Comparison of ENCODE assay signal across 9 cellular contexts in genomic region chr1:78045600-78045849, GRCh38. TPM values are rescaled to one million over a fixed set of nuclear protein-coding genes. Genes with fewer than 3 reads are reported as not detected.
DNase-seq lines count a peak whose midpoint lies in the region; ATAC-seq and TF ChIP-seq lines count a peak whose summit lies in the region.
"Had no signal": no experiment of that assay in that cellular context is flagged by ENCODE, and none has a peak within 500 bp of the region (broad histone marks: within the 10 kb centered on the region; RNA-seq: fewer than 3 reads in every experiment).

No MANE protein-coding gene starts in this region.

- peaks cover 70% of the 10 kb centered on the region for H3K27me3 Mint-ChIP-seq in CD4-positive, CD25-positive, alpha-beta regulatory T cell
- H3K27me3 Mint-ChIP-seq in T-cell = peaks cover 44 to 49% of the 10 kb centered on the region in 2 donors

- no peak overlapping the region for H3K27ac Mint-ChIP-seq in CD4-positive, CD25-positive, alpha-beta regulatory T cell
- no peak overlapping the region for H3K27ac Mint-ChIP-seq in T-cell

- DNase-seq in CD4-positive, CD25-positive, alpha-beta regulatory T cell = no peak
- DNase-seq in T-cell (no peak), fibroblast of mammary gland (ENCODE audit: low read depth) (peak; percentile 27), osteoblast (ENCODE audit: insufficient read length, low spot score, missing footprints) (no peak), RWPE1 (ENCODE audit: low spot score) (no peak), HT-29 (ENCODE audit: low spot score) (no peak), GM10266 (ENCODE audit: extremely low spot score) (no peak)
- DNase-seq: NCI-H226 had no signal

- H3K9me3 ChIP-seq in CD4-positive, CD25-positive, alpha-beta regulatory T cell (ENCODE audit: control insufficient read depth in 2 of 2, low read length in 2 of 2) = no peaks in the 10 kb centered on the region
- H3K9me3 ChIP-seq in osteoblast (ENCODE audit: low read depth, low read length) = no peaks in the 10 kb centered on the region

- H2AFZ ChIP-seq in osteoblast (ENCODE audit: low read length) = peak overlapping the region; percentile 60

- H3K27me3 ChIP-seq in CD4-positive, CD25-positive, alpha-beta regulatory T cell (ENCODE audit: control insufficient read depth, insufficient read depth, low read length) = peaks cover 36% of the 10 kb centered on the region
- peaks cover 5% of the 10 kb centered on the region for H3K27me3 ChIP-seq in osteoblast (ENCODE audit: insufficient read depth, low read length)

- H3K4me1 ChIP-seq in CD4-positive, CD25-positive, alpha-beta regulatory T cell (ENCODE audit: control insufficient read depth, insufficient read depth, low read length, poor library complexity, severe bottlenecking) = peaks cover 15% of the 10 kb centered on the region
- peaks cover 5% of the 10 kb centered on the region for H3K4me1 ChIP-seq in osteoblast (ENCODE audit: insufficient read depth, low read length)

- H3K79me2 ChIP-seq in osteoblast (ENCODE audit: insufficient read depth, low read length) = no peaks in the 10 kb centered on the region

- H3K36me3 ChIP-seq in CD4-positive, CD25-positive, alpha-beta regulatory T cell (ENCODE audit: control insufficient read depth, insufficient read depth, low read length) = no peaks in the 10 kb centered on the region
- no peaks in the 10 kb centered on the region for H3K36me3 ChIP-seq in osteoblast (ENCODE audit: insufficient read depth, low read length)

- H3K4me3 Mint-ChIP-seq in CD4-positive, CD25-positive, alpha-beta regulatory T cell = peak overlapping the region; percentile 53 to 78 (median 56)
- peak overlapping the region; percentile 71 to 80 (median 75) for H3K4me3 Mint-ChIP-seq in T-cell

- peak overlapping the region; percentile 85 for H3K4me2 ChIP-seq in osteoblast (ENCODE audit: insufficient read depth, low read length)

- H3K4me1 Mint-ChIP-seq in CD4-positive, CD25-positive, alpha-beta regulatory T cell = peaks cover 5 to 24% (median 13%) of the 10 kb centered on the region in 4 donors
- peaks cover 19 to 29% (median 24%) of the 10 kb centered on the region in 3 donors for H3K4me1 Mint-ChIP-seq in T-cell

- CTCF ChIA-PET in T-cell (lab: Charles Lee) = interaction anchor here in 1 of 2 donors (1.0 kb wide), 1 partner anchor 41 kb away, joined by 3 read pairs; the partner anchor contains the start of gene DNAJB4
- CTCF ChIA-PET in RWPE1 (lab: Yijun Ruan, JAX) = interaction anchor here (0.9 kb wide), 1 partner anchor 55 kb away, joined by 4 read pairs; no protein-coding TSS in a partner anchor

- H3K27ac ChIP-seq in CD4-positive, CD25-positive, alpha-beta regulatory T cell (ENCODE audit: insufficient read depth, low read length, poor library complexity, severe bottlenecking) = no peak overlapping the region
- no peak overlapping the region for H3K27ac ChIP-seq in osteoblast (ENCODE audit: low read depth, low read length)
- no peak overlapping the region for H3K27ac ChIP-seq in RWPE1

- peak overlapping the region; percentile 56 for H3K4me3 ChIP-seq in CD4-positive, CD25-positive, alpha-beta regulatory T cell (ENCODE audit: low read depth, low read length)
- H3K4me3 ChIP-seq in fibroblast of mammary gland (ENCODE audit: control insufficient read depth, low read depth, low read length) (peak overlapping the region; percentile 46), osteoblast (ENCODE audit: insufficient read depth, low read length) (peak overlapping the region; percentile 69)

- POLR2A ChIA-PET in T-cell (lab: Charles Lee) = no interaction called here
- POLR2A ChIA-PET in RWPE1 (lab: Yijun Ruan, JAX; ENCODE audit: low non-redundant PET) = no interaction called here

- no peak for ATAC-seq in CD4-positive, CD25-positive, alpha-beta regulatory T cell (ENCODE audit: low read depth in 2 of 2)
- ATAC-seq in T-cell (replicated peaks in 1 of 4) (no peak), GM18867 (IDR thresholded peaks at IDR 0.05; ENCODE audit: unreplicated experiment) (no peak)

- no peaks in the 10 kb centered on the region for H4K20me1 ChIP-seq in osteoblast (ENCODE audit: insufficient read depth, low read length)

- TF ChIP-seq CTCF in fibroblast of mammary gland (conservative IDR thresholded peaks at IDR 0.05; ENCODE audit: control insufficient read depth, insufficient read depth, low read depth, low read length) = no peak
- no peak for TF ChIP-seq CTCF in osteoblast (IDR thresholded peaks at IDR 0.05; ENCODE audit: extremely low read depth, low read depth, low read length)
- no peak for TF ChIP-seq CTCF in RWPE1 (conservative IDR thresholded peaks at IDR 0.05; ENCODE audit: low read depth)
- TF ChIP-seq CTCF in GM10266 (IDR thresholded peaks at IDR 0.05; ENCODE audit: control insufficient read depth, insufficient read depth, low read depth, missing control alignments) = no peak

- H3K36me3 Mint-ChIP-seq in CD4-positive, CD25-positive, alpha-beta regulatory T cell = no peaks in the 10 kb centered on the region
- H3K36me3 Mint-ChIP-seq in T-cell = no peaks in the 10 kb centered on the region

- peaks cover 0 to 3% (median 0%) of the 10 kb centered on the region in 7 donors for H3K9me3 Mint-ChIP-seq in CD4-positive, CD25-positive, alpha-beta regulatory T cell
- no peaks in the 10 kb centered on the region for H3K9me3 Mint-ChIP-seq in T-cell

RNA-seq across cellular contexts. Expression of gene GIPC2, which starts 0.2 kb away (rescaled TPM):
- total RNA-seq in CD4-positive, CD25-positive, alpha-beta regulatory T cell = not detected
- polyA plus RNA-seq in CD4-positive, CD25-positive, alpha-beta regulatory T cell = under 1 TPM in 2 of 4 donors, not detected in 2; 0.22 to 0.39 TPM
- total RNA-seq in T-cell (under 1 TPM; 0.09 to 0.19 (median 0.16) TPM), osteoblast (0.29 and 0.36 TPM in 2 replicates)
- total RNA-seq in HT-29 (2014; rRNA removed; shearing (Covaris generic)) = 13.4 and 15.4 TPM in 2 replicates

RNA-seq across cellular contexts. Expression of gene DNAJB4, which starts 40.8 kb away (rescaled TPM):
- 34.4 TPM for total RNA-seq in CD4-positive, CD25-positive, alpha-beta regulatory T cell
- polyA plus RNA-seq in CD4-positive, CD25-positive, alpha-beta regulatory T cell = 1 to 10 TPM; 7.6 to 9.3 (median 8.6) TPM
- total RNA-seq in T-cell (10 to 100 TPM in 4 of 5 donors, 1 to 10 TPM in 1; 10.0 to 19.6 (median 12.2) TPM), osteoblast (36.5 and 46.7 TPM in 2 replicates)
- total RNA-seq in HT-29 (2014; rRNA removed; shearing (Covaris generic)) = 4.2 and 7.9 TPM in 2 replicates

Comparison
In these comparisons a context has a peak if more than half of its experiments do, and no peak if none do; other contexts are left out.
1. RNA of gene GIPC2, which starts 0.2 kb away (total RNA-seq): 13.4 to 15.4 TPM in HT-29; 0.29 to 0.36 TPM in osteoblast, 0.09 to 0.19 TPM in T-cell and not detected in CD4-positive, CD25-positive, alpha-beta regulatory T cell (single experiment); every median in the first group is over 10 times any median in the second.
2. Peak in every context shown above with its lines, with median percentiles within 50 percentile points of each other: H3K4me3 ChIP-seq.